ENCODE assay signal across 19 cellular contexts in genomic region chr9:134337469-134337868, GRCh38. TPM values are rescaled to one million over a fixed set of nuclear protein-coding genes. Genes with fewer than 3 reads are reported as not detected.
DNase-seq lines count a peak whose midpoint lies in the region; ATAC-seq, FAIRE-seq and TF ChIP-seq lines count a peak whose summit lies in the region.
"Had no signal": no experiment of that assay in that cellular context is flagged by ENCODE, and none has a peak within 500 bp of the region (broad histone marks: within the 10 kb centered on the region; RNA-seq: fewer than 3 reads in every experiment).

No MANE protein-coding gene starts in this region.

- TF ChIP-seq POLR2A in H1 (IDR thresholded peaks at IDR 0.05; ENCODE audit: control extremely low read depth in 1 of 2, low read depth in 2 of 2, low read length in 2 of 2) (no peak), testis (IDR thresholded peaks at IDR 0.05) (no peak)

- intact Hi-C loops in Caco-2 (cut with micrococcal nuclease; ENCODE audit: unreplicated experiment) (no loop called here), pancreas (cut with DNase I) (loop anchor here in 1 of 3 donors (10.0 kb wide), 1 partner anchor 87 kb away; no protein-coding TSS in a partner anchor), testis (cut with DNase I; ENCODE audit: low total_unique reads) (no loop called here)

- H3K4me2 ChIP-seq in H1 (ENCODE audit: insufficient read depth in 1 of 2, low read depth in 2 of 2, low read length in 2 of 2), result no peak overlapping the region

- no peak overlapping the region; the same call in 1 of the 2 replicates for H3K18ac ChIP-seq in H1 (ENCODE audit: extremely low read depth, low read length)

- TF ChIP-seq CTCF in Caco-2 (IDR thresholded peaks at IDR 0.05; ENCODE audit: insufficient read depth in 1 of 2, low read depth in 1 of 2, low read length in 1 of 2, severe bottlenecking in 1 of 2, unreplicated experiment in 1 of 2), result no peak
- no peak for TF ChIP-seq CTCF in RWPE1 (conservative IDR thresholded peaks at IDR 0.05; ENCODE audit: low read depth)
- TF ChIP-seq CTCF in H1 (IDR thresholded peaks at IDR 0.05; ENCODE audit: control extremely low read depth in 1 of 3, insufficient read depth in 1 of 3, low read depth in 1 of 3, low read length in 3 of 3), result no peak
- TF ChIP-seq CTCF in pancreas (IDR thresholded peaks at IDR 0.05), result no peak
- no peak for TF ChIP-seq CTCF in testis (IDR thresholded peaks at IDR 0.05)

- H3K23me2 ChIP-seq in H1 (ENCODE audit: low read depth, low read length), result no peaks in the 10 kb centered on the region; the same call in 1 of the 2 replicates

- no peak overlapping the region for H2AK5ac ChIP-seq in H1 (ENCODE audit: low read depth, low read length)

- H3K27me3 Mint-ChIP-seq in Caco-2 (ENCODE audit: insufficient read depth, unreplicated experiment), result no peaks in the 10 kb centered on the region

- H3K36me3 Mint-ChIP-seq in Caco-2 (ENCODE audit: insufficient read depth, unreplicated experiment), result peaks cover 6% of the 10 kb centered on the region

- peaks cover 3 to 87% of the 10 kb centered on the region in 2 experiments; a peak in 3 of 4 replicates for H3K79me2 ChIP-seq in H1 (ENCODE audit: control insufficient read depth in 1 of 2, insufficient read depth in 2 of 2, low read length in 2 of 2)

- H4K8ac ChIP-seq in H1 (ENCODE audit: extremely low read depth, insufficient read depth, low read length), result peak overlapping the region; percentile 82

- no peaks in the 10 kb centered on the region for H3K4me1 Mint-ChIP-seq in Caco-2 (ENCODE audit: low read depth, unreplicated experiment)

- peak overlapping the region; percentile 13 for H3K56ac ChIP-seq in H1 (replicated peaks; ENCODE audit: insufficient read length, low read depth, low read length)

- H3K27ac ChIP-seq in RWPE1 (peak overlapping the region; percentile 99), H1 (ENCODE audit: low read depth, low read length) (no peak overlapping the region; the same call in 1 of the 2 replicates), pancreas (peak overlapping the region; percentile 71 to 82 (median 78)), testis (peak overlapping the region in 1 of 2 donors; percentile 65)
- H3K27ac ChIP-seq: HL-60 had no signal

- H3K36me3 ChIP-seq in Caco-2 (ENCODE audit: control insufficient read depth, insufficient read depth, low read length) (0 out of 2 replicates have a peak, but pooled peaks cover 2% of the 10 kb centered on the region), H1 (ENCODE audit: control insufficient read depth in 2 of 4, insufficient read depth in 4 of 4, low read length in 3 of 4) (no peaks in the 10 kb centered on the region), pancreas (no peaks in the 10 kb centered on the region), testis (ENCODE audit: low read depth, missing control alignments) (no peaks in the 10 kb centered on the region)
- H3K36me3 ChIP-seq: Peyer's patch had no signal

- H2BK20ac ChIP-seq in H1 (ENCODE audit: low read length), result no peak overlapping the region

- no peak overlapping the region for H2AFZ ChIP-seq in H1 (ENCODE audit: low read length)

- no peak overlapping the region for H3K14ac ChIP-seq in H1 (ENCODE audit: insufficient read length)

- H3K9me3 Mint-ChIP-seq in Caco-2 (ENCODE audit: unreplicated experiment), result no peaks in the 10 kb centered on the region

- no peak for TF ChIP-seq RAD21 in H1 (IDR thresholded peaks at IDR 0.05 in 1 of 2, conservative IDR thresholded peaks at IDR 0.05 in 1 of 2; ENCODE audit: low read depth in 2 of 2, low read length in 2 of 2)

- DNase-seq in Caco-2, result no peak
- DNase-seq in RWPE1 (ENCODE audit: low spot score), result no peak
- no peak for DNase-seq in H1 (ENCODE audit: low read depth in 1 of 2, low spot score in 2 of 2)
- no peak for DNase-seq in pancreas
- DNase-seq in testis, result no peak
- no peak for DNase-seq in NCI-H2081 treated with DMSO at 0.1 percent for 48 hours (lab: John Stamatoyannopoulos, UW)
- DNase-seq: DMS53, KG1, NCI-H1092, NCI-H1694, NCI-H2171, NCI-H510A, Peyer's patch, SHP77 treated with DMSO at 0.1 percent for 48 hours had no signal

- H3K4ac ChIP-seq in H1 (replicated peaks; ENCODE audit: insufficient read length, low read depth, low read length), result no peak overlapping the region

- CTCF ChIA-PET in Caco-2 (lab: Charles Lee), result interaction anchor here (0.6 to 1.5 kb wide), 2 partner anchors 9 to 22 kb away, joined by 4 read pairs; no protein-coding TSS in a partner anchor
- CTCF ChIA-PET in RWPE1 (lab: Yijun Ruan, JAX), result interaction anchor here (0.7 kb wide), 1 partner anchor 166 kb away, joined by 3 read pairs; no protein-coding TSS in a partner anchor
- CTCF ChIA-PET in H1 (lab: Charles Lee; ENCODE audit: partially characterized antibody), result no interaction called here

- H3K27me3 ChIP-seq in Caco-2 (replicated peaks; ENCODE audit: control insufficient read depth, insufficient read depth, low read length) (no peaks in the 10 kb centered on the region), H1 (replicated peaks in 1 of 4; ENCODE audit: control insufficient read depth in 3 of 4, extremely low read depth in 1 of 4, insufficient read depth in 3 of 4, low read length in 3 of 4) (no peaks in the 10 kb centered on the region), pancreas (no peaks in the 10 kb centered on the region), testis (no peaks in the 10 kb centered on the region)
- H3K27me3 ChIP-seq: Peyer's patch had no signal

- peak overlapping the region; percentile 60; the same call in 1 of the 2 replicates for H2BK12ac ChIP-seq in H1 (ENCODE audit: low read depth, low read length)

- peak overlapping the region; percentile 30 for H3K27ac Mint-ChIP-seq in Caco-2 (ENCODE audit: unreplicated experiment)

- no peak overlapping the region; a peak in 1 of 7 replicates for H3K9ac ChIP-seq in H1 (replicated peaks in 1 of 4; ENCODE audit: extremely low read depth in 1 of 4, low read depth in 3 of 4, low read length in 3 of 4)

- H3K4me3 Mint-ChIP-seq in Caco-2 (ENCODE audit: unreplicated experiment), result no peak overlapping the region

- WGBS in H1 (ENCODE audit: extremely low coverage in 1 of 2, insufficient coverage in 1 of 2, insufficient read length in 1 of 2, insufficient replicate concordance in 2 of 2, low coverage in 1 of 2, low lambda C conversion rate in 2 of 2, missing lambda C conversion rate in 1 of 2), 2 experiments, result 88% methylated on average over 13 of the region's 13 CpGs; no CpG with 5 or more reads in 1 of the 2 experiments
- 89 to 94% methylated on average over 13 of the region's 13 CpGs for WGBS in pancreas, 2 donors
- WGBS in testis, 2 donors, result 89% methylated on average over 13 of the region's 13 CpGs

- no peak overlapping the region for H4K5ac ChIP-seq in H1 (ENCODE audit: insufficient read length, low read depth, low read length)

- no peak for FAIRE-seq in H1 (lab: Jason Lieb, UNC)
- FAIRE-seq in pancreas (lab: Jason Lieb, UNC), result no peak
- FAIRE-seq: GM18507, GM19239 had no signal

- no peak overlapping the region for H3K23ac ChIP-seq in H1 (ENCODE audit: insufficient read length)

- no TSS peak for BruUV-seq in Caco-2 (replicated peaks; lab: Mats Ljungman, UMichigan)

- H4K20me1 ChIP-seq in H1 (replicated peaks in 1 of 2; ENCODE audit: control insufficient read depth in 1 of 2, insufficient read depth in 2 of 2, low read length in 2 of 2), result peaks cover 17 to 48% of the 10 kb centered on the region in 2 experiments

- peaks cover 44% of the 10 kb centered on the region for H3K79me1 ChIP-seq in H1 (ENCODE audit: low read depth, low read length)

- no peak overlapping the region for H2BK120ac ChIP-seq in H1 (replicated peaks; ENCODE audit: low read depth, low read length)

- peaks cover 13% of the 10 kb centered on the region for H3K4me1 ChIP-seq in Caco-2
- no peaks in the 10 kb centered on the region; a peak in 1 of 7 replicates for H3K4me1 ChIP-seq in H1 (replicated peaks in 1 of 4; ENCODE audit: control insufficient read depth in 3 of 4, insufficient read depth in 4 of 4, low read length in 3 of 4)
- peaks cover 46 to 64% (median 60%) of the 10 kb centered on the region in 3 donors for H3K4me1 ChIP-seq in pancreas
- peaks cover 78% of the 10 kb centered on the region for H3K4me1 ChIP-seq in testis

- no peak for TF ChIP-seq EP300 in H1 (IDR thresholded peaks at IDR 0.05; ENCODE audit: borderline replicate concordance in 1 of 2, low read depth in 2 of 2, low read length in 2 of 2)

- H3K4me3 ChIP-seq in Caco-2 (ENCODE audit: low read depth, low read length), result no peak overlapping the region
- no peak overlapping the region for H3K4me3 ChIP-seq in H1 (ENCODE audit: extremely low read depth in 1 of 4, insufficient read depth in 2 of 4, low read depth in 3 of 4, low read length in 4 of 4)
- H3K4me3 ChIP-seq in pancreas, result no peak overlapping the region
- H3K4me3 ChIP-seq in testis, result no peak overlapping the region

- H4K91ac ChIP-seq in H1 (replicated peaks; ENCODE audit: insufficient read length, low read length), result no peak overlapping the region

- H3K9me3 ChIP-seq in Caco-2 (no peaks in the 10 kb centered on the region), H1 (ENCODE audit: insufficient read depth in 2 of 2, low read depth in 1 of 2, low read length in 1 of 2) (no peaks in the 10 kb centered on the region), pancreas (no peaks in the 10 kb centered on the region), testis (no peaks in the 10 kb centered on the region)
- H3K9me3 ChIP-seq: Peyer's patch had no signal

- POLR2A ChIA-PET in Caco-2 (lab: Charles Lee), result no interaction called here
- POLR2A ChIA-PET in RWPE1 (lab: Yijun Ruan, JAX; ENCODE audit: low non-redundant PET), result no interaction called here
- POLR2A ChIA-PET in H1 (lab: Charles Lee; ENCODE audit: partially characterized antibody), result interaction anchor here (1.6 kb wide), 1 partner anchor 10 kb away, joined by 3 read pairs; no protein-coding TSS in a partner anchor

- ATAC-seq in pancreas (no peak), GM18909 (IDR thresholded peaks at IDR 0.05; ENCODE audit: poor library complexity, unreplicated experiment) (no peak), HG02759 (IDR thresholded peaks at IDR 0.05; ENCODE audit: unreplicated experiment) (no peak)

- no peak overlapping the region for H2BK15ac ChIP-seq in H1 (ENCODE audit: low read length)

- H2BK5ac ChIP-seq in H1 (ENCODE audit: low read depth, low read length), result peak overlapping the region; percentile 30; the same call in 1 of the 2 replicates

RNA-seq across cellular contexts. Expression of gene RXRA, which starts 11.2 kb away (rescaled TPM):
- total RNA-seq in Caco-2 (2022) (63.8 and 69.1 TPM in 2 replicates), pancreas (10 to 100 TPM; 20.2 to 34.1 (median 22.9) TPM), testis (10 to 100 TPM; 47.3 to 61.0 TPM)
- 28.1 and 29.4 TPM in 2 replicates for total RNA-seq in H1 (2021; fragmentation: NEBNext Ultra II Directional; extraction: Animal tissue kit (Norgen Biotek cat#: 25700))
- polyA plus RNA-seq in H1 (2011; rRNA removed) (9.8 and 21.0 TPM in 2 replicates), pancreas (10 to 100 TPM; 22.4 to 35.1 TPM), testis (ENCODE audit: insufficient read depth, low read depth, low replicate concordance) (31.3 TPM)
- polyA plus RNA-seq in H1 (2011; cell fraction: cytosol; rRNA removed), result 14.3 TPM
- polyA plus RNA-seq in H1 (2011; cell fraction: nucleus; rRNA removed), result 27.1 TPM
- 14.2 to 23.4 TPM (median 21.5 TPM) in 4 replicates for polyA plus RNA-seq in H1 (2012, experiment 1 of 2)
- 17.1 TPM for polyA plus RNA-seq in H1 (2012, experiment 2 of 2)
- 14.4 TPM for polyA plus RNA-seq in H1 (2013, experiment 1 of 2)
- polyA plus RNA-seq in H1 (2013, experiment 2 of 2), result 14.7 TPM
- polyA minus RNA-seq in H1 (2011; rRNA and poly(A)+ RNA removed), result 9.7 and 12.2 TPM in 2 replicates
- polyA minus RNA-seq in H1 (2011; cell fraction: cytosol; rRNA and poly(A)+ RNA removed), result 14.5 TPM
- 13.4 TPM for polyA minus RNA-seq in H1 (2011; cell fraction: nucleus; rRNA and poly(A)+ RNA removed)
